Comparison of ENCODE assay signal across 10 cellular contexts in genomic region chr5:159510282-159510681, GRCh38.
DNase-seq lines count a peak whose midpoint lies in the region; ATAC-seq and TF ChIP-seq lines count a peak whose summit lies in the region.
"Had no signal": no experiment of that assay in that cellular context is flagged by ENCODE, and none has a peak within 500 bp of the region (broad histone marks: within the 10 kb centered on the region; RNA-seq: fewer than 3 reads in every experiment).

No MANE protein-coding gene starts in this region.

- H3K27me3 ChIP-seq in mammary epithelial cell (ENCODE audit: insufficient read depth, low read length) = no peaks in the 10 kb centered on the region
- no peaks in the 10 kb centered on the region for H3K27me3 ChIP-seq in lower lobe of right lung (ENCODE audit: low read depth)
- H3K27me3 ChIP-seq in aorta (ENCODE audit: control insufficient read depth in 1 of 2, insufficient read depth in 2 of 2, low read length in 1 of 2) = no peaks in the 10 kb centered on the region
- H3K27me3 ChIP-seq: BLaER1 had no signal

- no peak overlapping the region for H3K4me3 Mint-ChIP-seq in MCF 10A (ENCODE audit: unreplicated experiment)

- dilution Hi-C loops in mammary epithelial cell (cut with HindIII; ENCODE audit: low sequenced_read_pairs) = no loop called here

- ATAC-seq in esophagus mucosa (peak; percentile 36), lower lobe of right lung (peak; percentile 61 to 86), aorta (ENCODE audit: low FRiP score) (peak; percentile 46)

- H3K9me3 ChIP-seq in mammary epithelial cell (replicated peaks; ENCODE audit: insufficient read depth, low read length) (no peaks in the 10 kb centered on the region), lower lobe of right lung (no peaks in the 10 kb centered on the region), aorta (ENCODE audit: control insufficient read depth, low read length) (no peaks in the 10 kb centered on the region)
- H3K9me3 ChIP-seq: BLaER1 had no signal

- intact Hi-C loops in MCF 10A (cut with micrococcal nuclease) (loop anchor here (10.0 kb wide), 1 partner anchor 225 kb away; no protein-coding TSS in a partner anchor), mammary epithelial cell (cut with micrococcal nuclease) (loop anchor here (10.0 kb wide), 1 partner anchor 305 kb away; no protein-coding TSS in a partner anchor), lower lobe of right lung (cut with DNase I) (no loop called here), aorta (cut with DNase I) (loop anchor here in 1 of 2 donors (10.0 kb wide), 2 partner anchors 265 to 475 kb away; no protein-coding TSS in a partner anchor)

- no peak for TF ChIP-seq CTCF in MCF 10A (IDR thresholded peaks at IDR 0.05; ENCODE audit: unreplicated experiment)
- no peak for TF ChIP-seq CTCF in mammary epithelial cell (conservative IDR thresholded peaks at IDR 0.05 in 1 of 2, IDR thresholded peaks at IDR 0.05 in 1 of 2; ENCODE audit: extremely low read depth in 1 of 2, insufficient read depth in 1 of 2, low read depth in 1 of 2, low read length in 2 of 2)
- TF ChIP-seq CTCF in lower lobe of right lung (IDR thresholded peaks at IDR 0.05) = no peak

- peak; percentile 88 for DNase-seq in MCF 10A (ENCODE audit: unreplicated experiment)
- DNase-seq in mammary epithelial cell = no peak
- DNase-seq in lower lobe of right lung = peak; percentile 59
- peak in 1 of 2 donors; percentile 67 for DNase-seq in aorta
- DNase-seq in superior temporal gyrus (ENCODE audit: extremely low spot score) = no peak
- DNase-seq in effector CD4-positive, alpha-beta T cell = no peak
- DNase-seq in NCI-H1092 (lab: John Stamatoyannopoulos, UW) = no peak
- DNase-seq: RPMI8226 had no signal

- H3K4me3 ChIP-seq in mammary epithelial cell (replicated peaks in 1 of 3; ENCODE audit: insufficient read depth in 1 of 3, low read depth in 2 of 3, low read length in 3 of 3) (no peak overlapping the region), lower lobe of right lung (no peak overlapping the region), aorta (ENCODE audit: low read length in 2 of 2) (no peak overlapping the region)
- H3K4me3 ChIP-seq: BLaER1 had no signal

- no peaks in the 10 kb centered on the region for H4K20me1 ChIP-seq in mammary epithelial cell (ENCODE audit: insufficient read depth, low read length)
- H4K20me1 ChIP-seq: BLaER1 had no signal

- BruUV-seq in MCF 10A (replicated peaks; lab: Mats Ljungman, UMichigan) (no TSS peak), mammary epithelial cell (replicated peaks; lab: Mats Ljungman, UMichigan) (no TSS peak)

- no peak overlapping the region for H3K4me2 ChIP-seq in mammary epithelial cell (ENCODE audit: insufficient read depth, low read depth, low read length)
- H3K4me2 ChIP-seq: BLaER1 had no signal

- POLR2A ChIA-PET in MCF 10A (lab: Yijun Ruan, JAX) = no interaction called here

- H3K4me1 ChIP-seq in mammary epithelial cell (ENCODE audit: insufficient read depth, low read length) = no peaks in the 10 kb centered on the region
- peaks cover 27% of the 10 kb centered on the region for H3K4me1 ChIP-seq in lower lobe of right lung
- H3K4me1 ChIP-seq in aorta (ENCODE audit: control insufficient read depth in 1 of 2, insufficient read depth in 2 of 2, low read length in 2 of 2) = peaks cover 0 to 4% of the 10 kb centered on the region in 2 donors
- H3K4me1 ChIP-seq: BLaER1 had no signal

- no peaks in the 10 kb centered on the region for H3K9me3 Mint-ChIP-seq in MCF 10A (ENCODE audit: unreplicated experiment)

- no peaks in the 10 kb centered on the region for H3K27me3 Mint-ChIP-seq in MCF 10A (ENCODE audit: insufficient read depth, unreplicated experiment)

- H3K9ac ChIP-seq in mammary epithelial cell (ENCODE audit: insufficient read depth, low read length) = no peak overlapping the region
- H3K9ac ChIP-seq: BLaER1 had no signal

- H3K27ac ChIP-seq in mammary epithelial cell (ENCODE audit: insufficient read depth, low read depth, low read length) (no peak overlapping the region), lower lobe of right lung (peak overlapping the region; percentile 54), aorta (ENCODE audit: low read depth in 1 of 2, low read length in 2 of 2) (peak overlapping the region in 1 of 2 donors; percentile 1)
- H3K27ac ChIP-seq: BLaER1 had no signal

- H3K4me1 Mint-ChIP-seq in MCF 10A (ENCODE audit: insufficient read depth, unreplicated experiment) = peaks cover 17% of the 10 kb centered on the region

- H2AFZ ChIP-seq in mammary epithelial cell (ENCODE audit: low read depth, low read length) = no peak overlapping the region

- WGBS in mammary epithelial cell (ENCODE audit: low coverage, missing lambda C conversion rate) = 56% methylated on average over 3 of the region's 3 CpGs
- WGBS in aorta, 2 donors = 39% methylated on average over 3 of the region's 3 CpGs

- in situ Hi-C loops in mammary epithelial cell (cut with MboI; ENCODE audit: low sequenced_read_pairs in 2 of 2) = loop anchor here in 1 of 2 donors (25.0 kb wide), 1 partner anchor 477 kb away; no protein-coding TSS in a partner anchor

- H3K27ac Mint-ChIP-seq in MCF 10A (ENCODE audit: low read depth, unreplicated experiment) = peak overlapping the region; percentile 50

- CTCF ChIA-PET in MCF 10A (lab: Yijun Ruan, JAX) (interaction anchor here (0.6 to 1.2 kb wide), 3 partner anchors 59 to 1078 kb away, joined by 3 to 4 read pairs (median 3); no protein-coding TSS in a partner anchor), mammary epithelial cell (lab: Charles Lee; ENCODE audit: low non-redundant PET) (no interaction called here)

- no peaks in the 10 kb centered on the region for H3K36me3 Mint-ChIP-seq in MCF 10A (ENCODE audit: insufficient read depth, unreplicated experiment)

- H3K36me3 ChIP-seq in mammary epithelial cell (ENCODE audit: insufficient read depth, low read length) (no peaks in the 10 kb centered on the region), lower lobe of right lung (no peaks in the 10 kb centered on the region), aorta (ENCODE audit: control insufficient read depth in 1 of 2, insufficient read depth in 2 of 2, low read length in 1 of 2) (no peaks in the 10 kb centered on the region)
- H3K36me3 ChIP-seq: BLaER1 had no signal

- H3K79me2 ChIP-seq in mammary epithelial cell (ENCODE audit: insufficient read depth, low read length) = no peaks in the 10 kb centered on the region

Comparison
In these comparisons a context has a peak if more than half of its experiments do, and no peak if none do; other contexts are left out.
1. DNase-seq: peak in MCF 10A (single experiment) and lower lobe of right lung (single experiment); none in mammary epithelial cell (single experiment), superior temporal gyrus (single experiment), effector CD4-positive, alpha-beta T cell (single experiment) and NCI-H1092 (single experiment).
2. Peak in every context shown above with its lines, with median percentiles within 50 percentile points of each other: ATAC-seq.